In genomic region chr7:49763791-49764190, GRCh38 we compare ENCODE assay signal across 25 cellular contexts. TPM values are rescaled to one million over a fixed set of nuclear protein-coding genes. Genes with fewer than 3 reads are reported as not detected.
DNase-seq lines count a peak whose midpoint lies in the region; ATAC-seq, FAIRE-seq and TF ChIP-seq lines count a peak whose summit lies in the region.
"Had no signal": no experiment of that assay in that cellular context is flagged by ENCODE, and none has a peak within 500 bp of the region (broad histone marks: within the 10 kb centered on the region; RNA-seq: fewer than 3 reads in every experiment).

No MANE protein-coding gene starts in this region.

- peaks cover 58% of the 10 kb centered on the region for H3K4me1 ChIP-seq in KMS-11 (ENCODE audit: low read depth, poor library complexity, severe bottlenecking)
- 0 out of 7 replicates have a peak, but pooled peaks cover 0 to 5% (median 0%) of the 10 kb centered on the region in 4 experiments for H3K4me1 ChIP-seq in H1 (replicated peaks in 1 of 4; ENCODE audit: control insufficient read depth in 3 of 4, insufficient read depth in 4 of 4, low read length in 3 of 4)
- no peaks in the 10 kb centered on the region for H3K4me1 ChIP-seq in breast epithelium

- H2BK15ac ChIP-seq in H1 (ENCODE audit: low read length) = no peak overlapping the region

- no peaks in the 10 kb centered on the region for H3K79me2 ChIP-seq in KMS-11 (ENCODE audit: insufficient read depth, low read depth)
- H3K79me2 ChIP-seq in H1 (ENCODE audit: control insufficient read depth in 1 of 2, insufficient read depth in 2 of 2, low read length in 2 of 2) = no peaks in the 10 kb centered on the region

- no peak overlapping the region for H3K27ac ChIP-seq in KMS-11
- H3K27ac ChIP-seq in H1 (ENCODE audit: low read depth, low read length) = no peak overlapping the region
- H3K27ac ChIP-seq in breast epithelium = no peak overlapping the region

- no peak overlapping the region for H2BK20ac ChIP-seq in H1 (ENCODE audit: low read length)

- ATAC-seq in GM21529 (IDR thresholded peaks at IDR 0.05; ENCODE audit: unreplicated experiment) (peak; percentile 17), GM19455 (IDR thresholded peaks at IDR 0.05; ENCODE audit: unreplicated experiment) (no peak)
- ATAC-seq: CD8-positive, alpha-beta T cell; HCT116 had no signal

- H2AFZ ChIP-seq in KMS-11 (ENCODE audit: low read depth) (peak overlapping the region; percentile 4; the same call in 1 of the 2 replicates), H1 (ENCODE audit: low read length) (peak overlapping the region; percentile 6; the same call in 1 of the 2 replicates)

- TF ChIP-seq POLR2A in H1 (IDR thresholded peaks at IDR 0.05; ENCODE audit: control extremely low read depth in 1 of 2, low read depth in 2 of 2, low read length in 2 of 2) (no peak), breast epithelium (IDR thresholded peaks at IDR 0.05) (no peak)

- no peaks in the 10 kb centered on the region; the same call in 1 of the 2 replicates for H3K36me3 ChIP-seq in KMS-11 (ENCODE audit: insufficient read depth)
- no peaks in the 10 kb centered on the region for H3K36me3 ChIP-seq in H1 (ENCODE audit: control insufficient read depth in 2 of 4, insufficient read depth in 4 of 4, low read length in 3 of 4)
- H3K36me3 ChIP-seq in breast epithelium = no peaks in the 10 kb centered on the region
- H3K36me3 ChIP-seq: MG63 had no signal

- no peak overlapping the region for H3K4me3 ChIP-seq in GM12865 (ENCODE audit: low read depth, low read length)
- H3K4me3 ChIP-seq in KMS-11 (IDR thresholded peaks at IDR 0.05; ENCODE audit: insufficient read depth, low read depth, low read length) = no peak overlapping the region
- H3K4me3 ChIP-seq in H1 (ENCODE audit: extremely low read depth in 1 of 4, insufficient read depth in 2 of 4, low read depth in 3 of 4, low read length in 4 of 4) = no peak overlapping the region
- no peak overlapping the region for H3K4me3 ChIP-seq in breast epithelium
- H3K4me3 ChIP-seq: MG63 had no signal

- H3K27ac Mint-ChIP-seq in activated CD4-positive, alpha-beta memory T cell treated with anti-CD3 and anti-CD28 coated beads for 36 hours = no peak overlapping the region
- H3K27ac Mint-ChIP-seq: CD8-positive, alpha-beta T cell; IgD-negative memory B cell; T-helper 2 cell treated with Interferon-gamma antibody and Interleukin-4, amounts not matched to agents 5 μg/mL and 100 μg/mL, for 36 hours had no signal

- no peak overlapping the region for H2BK120ac ChIP-seq in H1 (replicated peaks; ENCODE audit: low read depth, low read length)

- H3K9me3 ChIP-seq in H1 (ENCODE audit: insufficient read depth in 2 of 2, low read depth in 1 of 2, low read length in 1 of 2) (no peaks in the 10 kb centered on the region), breast epithelium (no peaks in the 10 kb centered on the region)
- H3K9me3 ChIP-seq: MG63, SK-N-SH had no signal

- H4K20me1 ChIP-seq in KMS-11 (ENCODE audit: insufficient read depth) (no peaks in the 10 kb centered on the region), H1 (replicated peaks in 1 of 2; ENCODE audit: control insufficient read depth in 1 of 2, insufficient read depth in 2 of 2, low read length in 2 of 2) (no peaks in the 10 kb centered on the region)

- WGBS in H1 (ENCODE audit: extremely low coverage in 1 of 2, insufficient coverage in 1 of 2, insufficient read length in 1 of 2, insufficient replicate concordance in 2 of 2, low coverage in 1 of 2, low lambda C conversion rate in 2 of 2, missing lambda C conversion rate in 1 of 2), 2 experiments = 95% methylated on average over 3 of the region's 3 CpGs; no CpG with 5 or more reads in 1 of the 2 experiments

- DNase-seq in GM12865 (ENCODE audit: low read depth) (peak; percentile 64), H1 (ENCODE audit: low read depth in 1 of 2, low spot score in 2 of 2) (no peak), breast epithelium (ENCODE audit: low spot score in 2 of 2) (no peak), D341Med (ENCODE audit: low spot score) (no peak)
- no peak for DNase-seq in activated CD4-positive, alpha-beta memory T cell treated with anti-CD3 and anti-CD28 coated beads for 36 hours
- DNase-seq: Calu3; CD8-positive, alpha-beta T cell; DMS79; Kasumi-1; MG63; NCI-H1105; NCI-H2081 treated with DMSO at 0.1 percent for 48 hours; NCI-H446 treated with DMSO at 0.1 percent for 48 hours; NCI-H69; SHP77; SK-N-SH had no signal

- no peaks in the 10 kb centered on the region for H3K36me3 Mint-ChIP-seq in activated CD4-positive, alpha-beta memory T cell treated with anti-CD3 and anti-CD28 coated beads for 36 hours
- H3K36me3 Mint-ChIP-seq: CD8-positive, alpha-beta T cell; IgD-negative memory B cell had no signal

- H3K27me3 ChIP-seq in KMS-11 (ENCODE audit: insufficient read depth, low read depth) (no peaks in the 10 kb centered on the region), H1 (replicated peaks in 1 of 4; ENCODE audit: control insufficient read depth in 3 of 4, extremely low read depth in 1 of 4, insufficient read depth in 3 of 4, low read length in 3 of 4) (0 out of 7 replicates have a peak, but pooled peaks cover 0 to under 1% (median under 1%) of the 10 kb centered on the region in 4 experiments), breast epithelium (no peaks in the 10 kb centered on the region)
- H3K27me3 ChIP-seq: MG63 had no signal

- CTCF ChIA-PET in H1 (lab: Charles Lee; ENCODE audit: partially characterized antibody) = no interaction called here
- CTCF ChIA-PET in activated CD4-positive, alpha-beta memory T cell treated with anti-CD3 and anti-CD28 coated beads for 36 hours (lab: Charles Lee) = no interaction called here

- H3K23me2 ChIP-seq in H1 (ENCODE audit: low read depth, low read length) = no peaks in the 10 kb centered on the region

- H3K9me3 Mint-ChIP-seq in activated CD4-positive, alpha-beta memory T cell treated with anti-CD3 and anti-CD28 coated beads for 36 hours = no peaks in the 10 kb centered on the region
- H3K9me3 Mint-ChIP-seq: CD8-positive, alpha-beta T cell; T-helper 2 cell treated with Interferon-gamma antibody and Interleukin-4, amounts not matched to agents 5 μg/mL and 100 μg/mL, for 36 hours had no signal

- no peaks in the 10 kb centered on the region for H3K27me3 Mint-ChIP-seq in activated CD4-positive, alpha-beta memory T cell treated with anti-CD3 and anti-CD28 coated beads for 36 hours
- H3K27me3 Mint-ChIP-seq: IgD-negative memory B cell had no signal

- no peak overlapping the region for H4K5ac ChIP-seq in H1 (ENCODE audit: insufficient read length, low read depth, low read length)

- no peak overlapping the region for H2BK5ac ChIP-seq in H1 (ENCODE audit: low read depth, low read length)

- FAIRE-seq in H1 (lab: Jason Lieb, UNC) = no peak
- FAIRE-seq: A204.1 had no signal

- no peaks in the 10 kb centered on the region for H3K4me1 Mint-ChIP-seq in activated CD4-positive, alpha-beta memory T cell treated with anti-CD3 and anti-CD28 coated beads for 36 hours (ENCODE audit: low read depth)

- H3K9ac ChIP-seq in KMS-11 = no peak overlapping the region
- no peak overlapping the region for H3K9ac ChIP-seq in H1 (replicated peaks in 1 of 4; ENCODE audit: extremely low read depth in 1 of 4, low read depth in 3 of 4, low read length in 3 of 4)
- H3K9ac ChIP-seq: SK-N-SH had no signal

- no peak overlapping the region for H2AK5ac ChIP-seq in H1 (ENCODE audit: low read depth, low read length)

- intact Hi-C loops in breast epithelium (cut with DNase I; ENCODE audit: low total_unique reads) = no loop called here
- intact Hi-C loops in activated CD4-positive, alpha-beta memory T cell treated with anti-CD3 and anti-CD28 coated beads for 36 hours (cut with micrococcal nuclease) = no loop called here

- H3K4me2 ChIP-seq in KMS-11 (no peak overlapping the region), H1 (ENCODE audit: insufficient read depth in 1 of 2, low read depth in 2 of 2, low read length in 2 of 2) (no peak overlapping the region)
- H3K4me2 ChIP-seq: SK-N-SH had no signal

- no peak for TF ChIP-seq EP300 in H1 (IDR thresholded peaks at IDR 0.05; ENCODE audit: borderline replicate concordance in 1 of 2, low read depth in 2 of 2, low read length in 2 of 2)

- no peak for TF ChIP-seq RAD21 in H1 (IDR thresholded peaks at IDR 0.05 in 1 of 2, conservative IDR thresholded peaks at IDR 0.05 in 1 of 2; ENCODE audit: low read depth in 2 of 2, low read length in 2 of 2)

- no peak for TF ChIP-seq CTCF in GM12865 (IDR thresholded peaks at IDR 0.05; ENCODE audit: insufficient read depth, low read depth, low read length, missing control alignments)
- TF ChIP-seq CTCF in KMS-11 (conservative IDR thresholded peaks at IDR 0.05; ENCODE audit: low read depth, low read length) = no peak
- TF ChIP-seq CTCF in H1 (IDR thresholded peaks at IDR 0.05; ENCODE audit: control extremely low read depth in 1 of 3, insufficient read depth in 1 of 3, low read depth in 1 of 3, low read length in 3 of 3) = no peak
- TF ChIP-seq CTCF in breast epithelium (IDR thresholded peaks at IDR 0.05) = no peak

- no peak overlapping the region for H3K18ac ChIP-seq in H1 (ENCODE audit: extremely low read depth, low read length)

- H3K79me1 ChIP-seq in H1 (ENCODE audit: low read depth, low read length) = no peaks in the 10 kb centered on the region

- no peak overlapping the region for H3K14ac ChIP-seq in H1 (ENCODE audit: insufficient read length)

- H3K4me3 Mint-ChIP-seq in activated CD4-positive, alpha-beta memory T cell treated with anti-CD3 and anti-CD28 coated beads for 36 hours = no peak overlapping the region
- H3K4me3 Mint-ChIP-seq: CD8-positive, alpha-beta T cell; IgD-negative memory B cell; T-helper 2 cell treated with Interferon-gamma antibody and Interleukin-4, amounts not matched to agents 5 μg/mL and 100 μg/mL, for 36 hours had no signal

- no peak overlapping the region for H4K8ac ChIP-seq in H1 (ENCODE audit: extremely low read depth, insufficient read depth, low read length)

- H4K91ac ChIP-seq in H1 (replicated peaks; ENCODE audit: insufficient read length, low read length) = no peak overlapping the region

- no peak overlapping the region for H2BK12ac ChIP-seq in H1 (ENCODE audit: low read depth, low read length)

- no peak overlapping the region for H3K4ac ChIP-seq in H1 (replicated peaks; ENCODE audit: insufficient read length, low read depth, low read length)

- H3K23ac ChIP-seq in H1 (ENCODE audit: insufficient read length) = no peak overlapping the region

- POLR2A ChIA-PET in H1 (lab: Charles Lee; ENCODE audit: partially characterized antibody) = no interaction called here
- POLR2A ChIA-PET in activated CD4-positive, alpha-beta memory T cell treated with anti-CD3 and anti-CD28 coated beads for 36 hours (lab: Charles Lee) = no interaction called here

- no peak overlapping the region for H3K56ac ChIP-seq in H1 (replicated peaks; ENCODE audit: insufficient read length, low read depth, low read length)

RNA-seq across cellular contexts. Expression of gene VWC2, which starts 9.6 kb away (rescaled TPM):
- total RNA-seq in H1 (2021; fragmentation: NEBNext Ultra II Directional; extraction: Animal tissue kit (Norgen Biotek cat#: 25700)) = 0.30 and 0.31 TPM in 2 replicates
- 0.13 and 0.24 TPM in 2 replicates for polyA plus RNA-seq in H1 (2011; rRNA removed)
- 0.18 TPM for polyA plus RNA-seq in H1 (2011; cell fraction: cytosol; rRNA removed)
- 0.29 TPM for polyA plus RNA-seq in H1 (2011; cell fraction: nucleus; rRNA removed)
- 0.12 to 0.29 TPM (median 0.22 TPM) in 4 replicates for polyA plus RNA-seq in H1 (2012, experiment 1 of 2)
- polyA plus RNA-seq in H1 (2012, experiment 2 of 2) = 0.09 TPM
- polyA plus RNA-seq in H1 (2013, experiment 1 of 2) = 0.53 TPM
- polyA plus RNA-seq in H1 (2013, experiment 2 of 2) = 0.46 TPM
- polyA minus RNA-seq in H1 (2011; rRNA and poly(A)+ RNA removed) = 0.09 and 0.39 TPM in 2 replicates
- polyA minus RNA-seq in H1 (2011; cell fraction: cytosol; rRNA and poly(A)+ RNA removed) = not detected
- polyA minus RNA-seq in H1 (2011; cell fraction: nucleus; rRNA and poly(A)+ RNA removed) = 0.60 TPM
- under 1 TPM in 2 of 3 donors, not detected in 1; under 0.01 to 0.16 TPM for total RNA-seq in breast epithelium
- not detected for total RNA-seq in activated CD4-positive, alpha-beta memory T cell treated with anti-CD3 and anti-CD28 coated beads for 36 hours
- total RNA-seq: Calu3; CD8-positive, alpha-beta T cell; RPMI7951 had no signal
- polyA plus RNA-seq: BJ, IgD-negative memory B cell, SK-N-SH had no signal
